15 cellular contexts compared by ENCODE assay signal in genomic region chr7:157692156-157693011, GRCh38.
DNase-seq lines count a peak whose midpoint lies in the region; ATAC-seq, FAIRE-seq and TF ChIP-seq lines count a peak whose summit lies in the region.
"Had no signal": no experiment of that assay in that cellular context is flagged by ENCODE, and none has a peak within 500 bp of the region (broad histone marks: within the 10 kb centered on the region; RNA-seq: fewer than 3 reads in every experiment).

No MANE protein-coding gene starts in this region.

- H3K18ac ChIP-seq in H1 (ENCODE audit: extremely low read depth, low read length): no peak overlapping the region

- H2BK5ac ChIP-seq in H1 (ENCODE audit: low read depth, low read length): no peak overlapping the region

- peaks cover 81% of the 10 kb centered on the region for H3K27me3 ChIP-seq in HUES48 (ENCODE audit: control insufficient read depth, insufficient read depth, low read length)
- H3K27me3 ChIP-seq in H1 (replicated peaks in 1 of 4; ENCODE audit: control insufficient read depth in 3 of 4, extremely low read depth in 1 of 4, insufficient read depth in 3 of 4, low read length in 3 of 4): peaks cover 59 to 80% (median 68%) of the 10 kb centered on the region in 4 experiments
- H3K27me3 ChIP-seq in neuron (ENCODE audit: insufficient read depth, low read length): no peaks in the 10 kb centered on the region

- H3K23me2 ChIP-seq in H1 (ENCODE audit: low read depth, low read length): peaks cover 23% of the 10 kb centered on the region; the same call in 1 of the 2 replicates

- H3K9ac ChIP-seq in HUES48 (ENCODE audit: low read depth, low read length) (no peak overlapping the region), H1 (replicated peaks in 1 of 4; ENCODE audit: extremely low read depth in 1 of 4, low read depth in 3 of 4, low read length in 3 of 4) (no peak overlapping the region)

- POLR2A ChIA-PET in H1 (lab: Charles Lee; ENCODE audit: partially characterized antibody): interaction anchor here (0.9 to 1.5 kb wide), 2 partner anchors 9 to 10 kb away, joined by 3 to 5 read pairs; no protein-coding TSS in a partner anchor

- FAIRE-seq in H1 (lab: Jason Lieb, UNC): no peak
- FAIRE-seq: endometrium, GM18507, K562 had no signal

- H3K36me3 ChIP-seq in HUES48 (ENCODE audit: control insufficient read depth, insufficient read depth, low read length): no peaks in the 10 kb centered on the region
- H3K36me3 ChIP-seq in H1 (ENCODE audit: control insufficient read depth in 2 of 4, insufficient read depth in 4 of 4, low read length in 3 of 4): no peaks in the 10 kb centered on the region
- peaks cover 14% of the 10 kb centered on the region for H3K36me3 ChIP-seq in neuron (ENCODE audit: insufficient read depth, low read length)
- H3K36me3 ChIP-seq: thyroid gland had no signal

- H3K4ac ChIP-seq in H1 (replicated peaks; ENCODE audit: insufficient read length, low read depth, low read length): no peak overlapping the region

- H4K8ac ChIP-seq in H1 (ENCODE audit: extremely low read depth, insufficient read depth, low read length): peak overlapping the region; percentile 51; the same call in 1 of the 2 replicates

- no peak overlapping the region for H2BK15ac ChIP-seq in H1 (ENCODE audit: low read length)

- H2BK20ac ChIP-seq in H1 (ENCODE audit: low read length): no peak overlapping the region

- peak overlapping the region; percentile 96 for H3K4me2 ChIP-seq in H1 (ENCODE audit: insufficient read depth in 1 of 2, low read depth in 2 of 2, low read length in 2 of 2)

- no peaks in the 10 kb centered on the region for H3K79me2 ChIP-seq in H1 (ENCODE audit: control insufficient read depth in 1 of 2, insufficient read depth in 2 of 2, low read length in 2 of 2)

- no peak for TF ChIP-seq POLR2A in H1 (IDR thresholded peaks at IDR 0.05; ENCODE audit: control extremely low read depth in 1 of 2, low read depth in 2 of 2, low read length in 2 of 2)

- no peak overlapping the region for H2BK120ac ChIP-seq in H1 (replicated peaks; ENCODE audit: low read depth, low read length)

- 3% methylated on average over 42 of the region's 68 CpGs; no CpG with 5 or more reads in 1 of the 2 experiments for WGBS in H1 (ENCODE audit: extremely low coverage in 1 of 2, insufficient coverage in 1 of 2, insufficient read length in 1 of 2, insufficient replicate concordance in 2 of 2, low coverage in 1 of 2, low lambda C conversion rate in 2 of 2, missing lambda C conversion rate in 1 of 2), 2 experiments

- no peak for TF ChIP-seq CTCF in H1 (IDR thresholded peaks at IDR 0.05; ENCODE audit: control extremely low read depth in 1 of 3, insufficient read depth in 1 of 3, low read depth in 1 of 3, low read length in 3 of 3)

- H4K91ac ChIP-seq in H1 (replicated peaks; ENCODE audit: insufficient read length, low read length): no peak overlapping the region

- no peak overlapping the region for H3K56ac ChIP-seq in H1 (replicated peaks; ENCODE audit: insufficient read length, low read depth, low read length)

- H2AK5ac ChIP-seq in H1 (ENCODE audit: low read depth, low read length): no peak overlapping the region

- H2AFZ ChIP-seq in H1 (ENCODE audit: low read length): no peak overlapping the region
- peak overlapping the region; percentile 69 for H2AFZ ChIP-seq in neuron (ENCODE audit: low read depth, low read length)

- no peaks in the 10 kb centered on the region for H3K79me1 ChIP-seq in H1 (ENCODE audit: low read depth, low read length)

- H3K4me3 ChIP-seq in HUES48 (ENCODE audit: low read depth, low read length) (peak overlapping the region; percentile 56; the same call in 1 of the 2 replicates), H1 (ENCODE audit: extremely low read depth in 1 of 4, insufficient read depth in 2 of 4, low read depth in 3 of 4, low read length in 4 of 4) (peak overlapping the region in 3 of 4 experiments; percentile 12 to 58 (median 14); a peak in 6 of 8 replicates), neuron (ENCODE audit: low read length) (peak overlapping the region; percentile 80)
- H3K4me3 ChIP-seq: body of pancreas, K562 had no signal

- H3K4me1 ChIP-seq in HUES48 (ENCODE audit: control insufficient read depth, insufficient read depth, low read length): peaks cover 10% of the 10 kb centered on the region
- peaks cover 0 to 36% (median 20%) of the 10 kb centered on the region in 4 experiments; a peak in 6 of 7 replicates for H3K4me1 ChIP-seq in H1 (replicated peaks in 1 of 4; ENCODE audit: control insufficient read depth in 3 of 4, insufficient read depth in 4 of 4, low read length in 3 of 4)
- peaks cover 12% of the 10 kb centered on the region for H3K4me1 ChIP-seq in neuron (ENCODE audit: insufficient read depth, low read length)

- no peak overlapping the region for H4K5ac ChIP-seq in H1 (ENCODE audit: insufficient read length, low read depth, low read length)

- CTCF ChIA-PET in H1 (lab: Charles Lee; ENCODE audit: partially characterized antibody): interaction anchor here (1.0 to 1.4 kb wide), 4 partner anchors 9 to 90 kb away, joined by 3 to 4 read pairs (median 4); no protein-coding TSS in a partner anchor

- no peak for ATAC-seq in HG03196 (IDR thresholded peaks at IDR 0.05; ENCODE audit: unreplicated experiment)
- ATAC-seq: body of pancreas, K562 had no signal

- H3K14ac ChIP-seq in H1 (ENCODE audit: insufficient read length): no peak overlapping the region

- TF ChIP-seq RAD21 in H1 (IDR thresholded peaks at IDR 0.05 in 1 of 2, conservative IDR thresholded peaks at IDR 0.05 in 1 of 2; ENCODE audit: low read depth in 2 of 2, low read length in 2 of 2): no peak

- TF ChIP-seq EP300 in H1 (IDR thresholded peaks at IDR 0.05; ENCODE audit: borderline replicate concordance in 1 of 2, low read depth in 2 of 2, low read length in 2 of 2): no peak

- peak; percentile 26 for DNase-seq in NCI-H2171 treated with DMSO at 0.1 percent for 48 hours (lab: John Stamatoyannopoulos, UW)
- no peak for DNase-seq in NCI-H2171 (lab: John Stamatoyannopoulos, UW)
- peak in 1 of 2 experiments; percentile 78 for DNase-seq in H1 (ENCODE audit: low read depth in 1 of 2, low spot score in 2 of 2)
- DNase-seq in NCI-H1436 (lab: John Stamatoyannopoulos, UW): no peak
- no peak for DNase-seq in SIG-M5 (lab: John Stamatoyannopoulos, UW)
- DNase-seq: 8988T, hippocampal formation, thyroid gland had no signal

- H4K20me1 ChIP-seq in H1 (replicated peaks in 1 of 2; ENCODE audit: control insufficient read depth in 1 of 2, insufficient read depth in 2 of 2, low read length in 2 of 2): peaks cover 4 to 7% of the 10 kb centered on the region in 2 experiments

- peaks cover 3% of the 10 kb centered on the region; the same call in 1 of the 2 replicates for H3K9me3 ChIP-seq in HUES48 (ENCODE audit: control insufficient read depth, insufficient read depth, low read length)
- H3K9me3 ChIP-seq in H1 (ENCODE audit: insufficient read depth in 2 of 2, low read depth in 1 of 2, low read length in 1 of 2): peaks cover 0 to 2% of the 10 kb centered on the region in 2 experiments; a peak in 2 of 4 replicates
- no peaks in the 10 kb centered on the region for H3K9me3 ChIP-seq in neuron (ENCODE audit: low read length)
- H3K9me3 ChIP-seq: body of pancreas, thyroid gland had no signal

- no peak overlapping the region for H3K23ac ChIP-seq in H1 (ENCODE audit: insufficient read length)

- H3K27ac ChIP-seq in HUES48 (ENCODE audit: low read depth, low read length): no peak overlapping the region
- H3K27ac ChIP-seq in H1 (ENCODE audit: low read depth, low read length): no peak overlapping the region
- H3K27ac ChIP-seq: body of pancreas, thyroid gland had no signal

- H2BK12ac ChIP-seq in H1 (ENCODE audit: low read depth, low read length): no peak overlapping the region; the same call in 1 of the 2 replicates

TF ChIP-seq in H1, 55 proteins besides CTCF, POLR2A, EP300 and RAD21:
- TF ChIP-seq SUZ12 (IDR thresholded peaks at IDR 0.05; ENCODE audit: low read length) (peak; percentile 72), CTBP2 (IDR thresholded peaks at IDR 0.05; ENCODE audit: borderline replicate concordance, insufficient read depth, insufficient read length, low read length) (no peak), SIN3A (conservative IDR thresholded peaks at IDR 0.05 in 1 of 2, IDR thresholded peaks at IDR 0.05 in 1 of 2; ENCODE audit: low read depth in 1 of 2, low read length in 2 of 2) (no peak), EZH2 (IDR thresholded peaks at IDR 0.05; ENCODE audit: low read depth, low read length, severe bottlenecking) (peak; percentile 75), RBBP5 (IDR thresholded peaks at IDR 0.05; ENCODE audit: borderline replicate concordance, low read depth, low read length) (0 out of 2 replicates have a peak, but pooled peaks have one; percentile 42)

Comparison
In these comparisons a context has a peak if more than half of its experiments do, and no peak if none do; other contexts are left out.
1. H3K4me3 ChIP-seq: peak in every context shown above with its lines; median percentile 80 in neuron; 56 in HUES48; 14 in H1.